In genomic region chr19:10831980-10832658, GRCh38 we compare ENCODE assay signal across 1 cellular context.
TF ChIP-seq lines count a peak whose summit lies in the region.

No MANE protein-coding gene starts in this region.

TF ChIP-seq in H1, 55 proteins besides CTCF, POLR2A, EP300 and RAD21:
- TF ChIP-seq CHD1 (IDR thresholded peaks at IDR 0.05; ENCODE audit: low read depth, low read length) (no peak), EGR1 (IDR thresholded peaks at IDR 0.05; ENCODE audit: borderline replicate concordance, low read depth, low read length) (no peak), CREB1 (IDR thresholded peaks at IDR 0.05) (no peak), RBBP5 (IDR thresholded peaks at IDR 0.05; ENCODE audit: borderline replicate concordance, low read depth, low read length) (no peak), TAF7 (optimal IDR thresholded peaks at IDR 0.05; ENCODE audit: borderline replicate concordance, low read depth, low read length) (no peak), RFX5 (IDR thresholded peaks at IDR 0.05; ENCODE audit: borderline replicate concordance, low read depth, low read length) (no peak), CTBP2 (IDR thresholded peaks at IDR 0.05; ENCODE audit: borderline replicate concordance, insufficient read depth, insufficient read length, low read length) (no peak), RXRA (IDR thresholded peaks at IDR 0.05; ENCODE audit: insufficient read depth, low read depth, low read length) (no peak), HDAC2 (IDR thresholded peaks at IDR 0.05; ENCODE audit: borderline replicate concordance in 1 of 2, low read depth in 2 of 2, low read length in 2 of 2) (no peak), KDM4A (IDR thresholded peaks at IDR 0.05; ENCODE audit: low read depth, low read length, severe bottlenecking) (no peak), SP2 (IDR thresholded peaks at IDR 0.05; ENCODE audit: low read length) (no peak), GTF2F1 (IDR thresholded peaks at IDR 0.05; ENCODE audit: borderline replicate concordance, low read depth, low read length) (no peak), TAF1 (IDR thresholded peaks at IDR 0.05; ENCODE audit: low read depth, low read length) (no peak), MAX (IDR thresholded peaks at IDR 0.05) (no peak), JUN (IDR thresholded peaks at IDR 0.05; ENCODE audit: low read depth, low read length) (no peak), GABPA (IDR thresholded peaks at IDR 0.05; ENCODE audit: borderline replicate concordance, insufficient read depth, low read length) (no peak), MAFK (IDR thresholded peaks at IDR 0.05; ENCODE audit: low read depth, low read length) (no peak)
- TF ChIP-seq, protein P1, sequence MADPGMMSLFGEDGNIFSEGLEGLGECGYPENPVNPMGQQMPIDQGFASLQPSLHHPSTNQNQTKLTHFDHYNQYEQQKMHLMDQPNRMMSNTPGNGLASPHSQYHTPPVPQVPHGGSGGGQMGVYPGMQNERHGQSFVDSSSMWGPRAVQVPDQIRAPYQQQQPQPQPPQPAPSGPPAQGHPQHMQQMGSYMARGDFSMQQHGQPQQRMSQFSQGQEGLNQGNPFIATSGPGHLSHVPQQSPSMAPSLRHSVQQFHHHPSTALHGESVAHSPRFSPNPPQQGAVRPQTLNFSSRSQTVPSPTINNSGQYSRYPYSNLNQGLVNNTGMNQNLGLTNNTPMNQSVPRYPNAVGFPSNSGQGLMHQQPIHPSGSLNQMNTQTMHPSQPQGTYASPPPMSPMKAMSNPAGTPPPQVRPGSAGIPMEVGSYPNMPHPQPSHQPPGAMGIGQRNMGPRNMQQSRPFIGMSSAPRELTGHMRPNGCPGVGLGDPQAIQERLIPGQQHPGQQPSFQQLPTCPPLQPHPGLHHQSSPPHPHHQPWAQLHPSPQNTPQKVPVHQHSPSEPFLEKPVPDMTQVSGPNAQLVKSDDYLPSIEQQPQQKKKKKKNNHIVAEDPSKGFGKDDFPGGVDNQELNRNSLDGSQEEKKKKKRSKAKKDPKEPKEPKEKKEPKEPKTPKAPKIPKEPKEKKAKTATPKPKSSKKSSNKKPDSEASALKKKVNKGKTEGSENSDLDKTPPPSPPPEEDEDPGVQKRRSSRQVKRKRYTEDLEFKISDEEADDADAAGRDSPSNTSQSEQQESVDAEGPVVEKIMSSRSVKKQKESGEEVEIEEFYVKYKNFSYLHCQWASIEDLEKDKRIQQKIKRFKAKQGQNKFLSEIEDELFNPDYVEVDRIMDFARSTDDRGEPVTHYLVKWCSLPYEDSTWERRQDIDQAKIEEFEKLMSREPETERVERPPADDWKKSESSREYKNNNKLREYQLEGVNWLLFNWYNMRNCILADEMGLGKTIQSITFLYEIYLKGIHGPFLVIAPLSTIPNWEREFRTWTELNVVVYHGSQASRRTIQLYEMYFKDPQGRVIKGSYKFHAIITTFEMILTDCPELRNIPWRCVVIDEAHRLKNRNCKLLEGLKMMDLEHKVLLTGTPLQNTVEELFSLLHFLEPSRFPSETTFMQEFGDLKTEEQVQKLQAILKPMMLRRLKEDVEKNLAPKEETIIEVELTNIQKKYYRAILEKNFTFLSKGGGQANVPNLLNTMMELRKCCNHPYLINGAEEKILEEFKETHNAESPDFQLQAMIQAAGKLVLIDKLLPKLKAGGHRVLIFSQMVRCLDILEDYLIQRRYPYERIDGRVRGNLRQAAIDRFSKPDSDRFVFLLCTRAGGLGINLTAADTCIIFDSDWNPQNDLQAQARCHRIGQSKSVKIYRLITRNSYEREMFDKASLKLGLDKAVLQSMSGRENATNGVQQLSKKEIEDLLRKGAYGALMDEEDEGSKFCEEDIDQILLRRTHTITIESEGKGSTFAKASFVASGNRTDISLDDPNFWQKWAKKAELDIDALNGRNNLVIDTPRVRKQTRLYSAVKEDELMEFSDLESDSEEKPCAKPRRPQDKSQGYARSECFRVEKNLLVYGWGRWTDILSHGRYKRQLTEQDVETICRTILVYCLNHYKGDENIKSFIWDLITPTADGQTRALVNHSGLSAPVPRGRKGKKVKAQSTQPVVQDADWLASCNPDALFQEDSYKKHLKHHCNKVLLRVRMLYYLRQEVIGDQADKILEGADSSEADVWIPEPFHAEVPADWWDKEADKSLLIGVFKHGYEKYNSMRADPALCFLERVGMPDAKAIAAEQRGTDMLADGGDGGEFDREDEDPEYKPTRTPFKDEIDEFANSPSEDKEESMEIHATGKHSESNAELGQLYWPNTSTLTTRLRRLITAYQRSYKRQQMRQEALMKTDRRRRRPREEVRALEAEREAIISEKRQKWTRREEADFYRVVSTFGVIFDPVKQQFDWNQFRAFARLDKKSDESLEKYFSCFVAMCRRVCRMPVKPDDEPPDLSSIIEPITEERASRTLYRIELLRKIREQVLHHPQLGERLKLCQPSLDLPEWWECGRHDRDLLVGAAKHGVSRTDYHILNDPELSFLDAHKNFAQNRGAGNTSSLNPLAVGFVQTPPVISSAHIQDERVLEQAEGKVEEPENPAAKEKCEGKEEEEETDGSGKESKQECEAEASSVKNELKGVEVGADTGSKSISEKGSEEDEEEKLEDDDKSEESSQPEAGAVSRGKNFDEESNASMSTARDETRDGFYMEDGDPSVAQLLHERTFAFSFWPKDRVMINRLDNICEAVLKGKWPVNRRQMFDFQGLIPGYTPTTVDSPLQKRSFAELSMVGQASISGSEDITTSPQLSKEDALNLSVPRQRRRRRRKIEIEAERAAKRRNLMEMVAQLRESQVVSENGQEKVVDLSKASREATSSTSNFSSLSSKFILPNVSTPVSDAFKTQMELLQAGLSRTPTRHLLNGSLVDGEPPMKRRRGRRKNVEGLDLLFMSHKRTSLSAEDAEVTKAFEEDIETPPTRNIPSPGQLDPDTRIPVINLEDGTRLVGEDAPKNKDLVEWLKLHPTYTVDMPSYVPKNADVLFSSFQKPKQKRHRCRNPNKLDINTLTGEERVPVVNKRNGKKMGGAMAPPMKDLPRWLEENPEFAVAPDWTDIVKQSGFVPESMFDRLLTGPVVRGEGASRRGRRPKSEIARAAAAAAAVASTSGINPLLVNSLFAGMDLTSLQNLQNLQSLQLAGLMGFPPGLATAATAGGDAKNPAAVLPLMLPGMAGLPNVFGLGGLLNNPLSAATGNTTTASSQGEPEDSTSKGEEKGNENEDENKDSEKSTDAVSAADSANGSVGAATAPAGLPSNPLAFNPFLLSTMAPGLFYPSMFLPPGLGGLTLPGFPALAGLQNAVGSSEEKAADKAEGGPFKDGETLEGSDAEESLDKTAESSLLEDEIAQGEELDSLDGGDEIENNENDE (IDR thresholded peaks at IDR 0.05; ENCODE audit: insufficient replicate concordance, low read length): no peak
